1 cellular context compared by ENCODE assay signal in the genomic region with DNA sequence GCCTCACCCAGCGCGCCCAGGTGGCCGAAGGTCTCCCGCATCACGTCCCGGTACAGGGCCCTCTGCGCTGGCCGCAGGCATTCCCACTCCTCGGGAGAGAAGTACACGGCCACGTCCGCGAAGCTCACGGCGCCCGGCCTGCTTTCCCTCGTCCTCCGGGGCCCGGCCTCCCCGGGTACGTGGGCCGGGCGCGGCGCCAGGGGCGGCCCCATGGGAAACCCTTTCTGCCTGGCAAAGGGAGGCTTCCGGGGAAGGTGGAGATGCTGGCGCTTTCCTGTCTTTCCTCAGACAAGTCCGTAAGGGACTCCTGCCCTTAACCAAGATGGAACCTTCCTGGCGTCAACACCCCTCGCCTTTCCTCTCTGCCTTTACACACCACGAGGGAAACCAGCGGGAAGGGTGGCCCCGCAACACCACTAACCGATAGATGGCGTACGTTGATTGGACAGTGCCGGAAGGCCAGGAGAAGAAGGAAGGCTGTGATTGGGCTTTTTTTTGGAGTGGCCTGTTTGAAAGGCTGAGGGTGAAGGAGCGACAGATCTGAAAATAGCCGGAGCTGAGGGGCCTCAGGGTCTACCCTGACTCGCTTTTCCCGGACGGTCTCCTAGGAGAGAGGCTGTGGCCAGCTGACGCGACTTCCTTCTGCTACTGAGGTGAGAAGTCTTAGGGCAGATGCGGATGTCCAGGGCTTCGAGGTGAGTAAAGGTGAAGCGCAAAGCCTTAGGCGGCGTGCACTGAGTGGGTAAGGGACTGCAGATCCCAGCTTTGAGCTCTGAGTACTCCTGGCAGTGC.
A peak's percentile ranks its signal among the peaks of the same experiment; 100 is the strongest.
TF ChIP-seq lines count a peak whose summit lies in the region.

A gene (minus strand): TSS at position 298 of the 792 bp plus-strand sequence. CDS start 86 bp downstream, at position 212.

TF ChIP-seq in GM12878, 131 proteins besides CTCF, POLR2A, EP300 and RAD21 (continued from another document and continues in another):
- TF ChIP-seq, protein P1, sequence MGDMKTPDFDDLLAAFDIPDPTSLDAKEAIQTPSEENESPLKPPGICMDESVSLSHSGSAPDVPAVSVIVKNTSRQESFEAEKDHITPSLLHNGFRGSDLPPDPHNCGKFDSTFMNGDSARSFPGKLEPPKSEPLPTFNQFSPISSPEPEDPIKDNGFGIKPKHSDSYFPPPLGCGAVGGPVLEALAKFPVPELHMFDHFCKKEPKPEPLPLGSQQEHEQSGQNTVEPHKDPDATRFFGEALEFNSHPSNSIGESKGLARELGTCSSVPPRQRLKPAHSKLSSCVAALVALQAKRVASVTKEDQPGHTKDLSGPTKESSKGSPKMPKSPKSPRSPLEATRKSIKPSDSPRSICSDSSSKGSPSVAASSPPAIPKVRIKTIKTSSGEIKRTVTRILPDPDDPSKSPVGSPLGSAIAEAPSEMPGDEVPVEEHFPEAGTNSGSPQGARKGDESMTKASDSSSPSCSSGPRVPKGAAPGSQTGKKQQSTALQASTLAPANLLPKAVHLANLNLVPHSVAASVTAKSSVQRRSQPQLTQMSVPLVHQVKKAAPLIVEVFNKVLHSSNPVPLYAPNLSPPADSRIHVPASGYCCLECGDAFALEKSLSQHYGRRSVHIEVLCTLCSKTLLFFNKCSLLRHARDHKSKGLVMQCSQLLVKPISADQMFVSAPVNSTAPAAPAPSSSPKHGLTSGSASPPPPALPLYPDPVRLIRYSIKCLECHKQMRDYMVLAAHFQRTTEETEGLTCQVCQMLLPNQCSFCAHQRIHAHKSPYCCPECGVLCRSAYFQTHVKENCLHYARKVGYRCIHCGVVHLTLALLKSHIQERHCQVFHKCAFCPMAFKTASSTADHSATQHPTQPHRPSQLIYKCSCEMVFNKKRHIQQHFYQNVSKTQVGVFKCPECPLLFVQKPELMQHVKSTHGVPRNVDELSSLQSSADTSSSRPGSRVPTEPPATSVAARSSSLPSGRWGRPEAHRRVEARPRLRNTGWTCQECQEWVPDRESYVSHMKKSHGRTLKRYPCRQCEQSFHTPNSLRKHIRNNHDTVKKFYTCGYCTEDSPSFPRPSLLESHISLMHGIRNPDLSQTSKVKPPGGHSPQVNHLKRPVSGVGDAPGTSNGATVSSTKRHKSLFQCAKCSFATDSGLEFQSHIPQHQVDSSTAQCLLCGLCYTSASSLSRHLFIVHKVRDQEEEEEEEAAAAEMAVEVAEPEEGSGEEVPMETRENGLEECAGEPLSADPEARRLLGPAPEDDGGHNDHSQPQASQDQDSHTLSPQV (IDR thresholded peaks at IDR 0.05) = no peak
- TF ChIP-seq RELA (IDR thresholded peaks at IDR 0.05; ENCODE audit: borderline replicate concordance, partially characterized antibody) = peak; percentile 47
- TF ChIP-seq HDAC2 (IDR thresholded peaks at IDR 0.05) = no peak
- TF ChIP-seq, protein P2, sequence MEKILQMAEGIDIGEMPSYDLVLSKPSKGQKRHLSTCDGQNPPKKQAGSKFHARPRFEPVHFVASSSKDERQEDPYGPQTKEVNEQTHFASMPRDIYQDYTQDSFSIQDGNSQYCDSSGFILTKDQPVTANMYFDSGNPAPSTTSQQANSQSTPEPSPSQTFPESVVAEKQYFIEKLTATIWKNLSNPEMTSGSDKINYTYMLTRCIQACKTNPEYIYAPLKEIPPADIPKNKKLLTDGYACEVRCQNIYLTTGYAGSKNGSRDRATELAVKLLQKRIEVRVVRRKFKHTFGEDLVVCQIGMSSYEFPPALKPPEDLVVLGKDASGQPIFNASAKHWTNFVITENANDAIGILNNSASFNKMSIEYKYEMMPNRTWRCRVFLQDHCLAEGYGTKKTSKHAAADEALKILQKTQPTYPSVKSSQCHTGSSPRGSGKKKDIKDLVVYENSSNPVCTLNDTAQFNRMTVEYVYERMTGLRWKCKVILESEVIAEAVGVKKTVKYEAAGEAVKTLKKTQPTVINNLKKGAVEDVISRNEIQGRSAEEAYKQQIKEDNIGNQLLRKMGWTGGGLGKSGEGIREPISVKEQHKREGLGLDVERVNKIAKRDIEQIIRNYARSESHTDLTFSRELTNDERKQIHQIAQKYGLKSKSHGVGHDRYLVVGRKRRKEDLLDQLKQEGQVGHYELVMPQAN (conservative IDR thresholded peaks at IDR 0.05) = peak; percentile 98
- peak; percentile 93 for TF ChIP-seq NR2C1 (IDR thresholded peaks at IDR 0.05)
- no peak for TF ChIP-seq STAT3 (IDR thresholded peaks at IDR 0.05; ENCODE audit: low read depth, low read length)
- TF ChIP-seq, protein P3, sequence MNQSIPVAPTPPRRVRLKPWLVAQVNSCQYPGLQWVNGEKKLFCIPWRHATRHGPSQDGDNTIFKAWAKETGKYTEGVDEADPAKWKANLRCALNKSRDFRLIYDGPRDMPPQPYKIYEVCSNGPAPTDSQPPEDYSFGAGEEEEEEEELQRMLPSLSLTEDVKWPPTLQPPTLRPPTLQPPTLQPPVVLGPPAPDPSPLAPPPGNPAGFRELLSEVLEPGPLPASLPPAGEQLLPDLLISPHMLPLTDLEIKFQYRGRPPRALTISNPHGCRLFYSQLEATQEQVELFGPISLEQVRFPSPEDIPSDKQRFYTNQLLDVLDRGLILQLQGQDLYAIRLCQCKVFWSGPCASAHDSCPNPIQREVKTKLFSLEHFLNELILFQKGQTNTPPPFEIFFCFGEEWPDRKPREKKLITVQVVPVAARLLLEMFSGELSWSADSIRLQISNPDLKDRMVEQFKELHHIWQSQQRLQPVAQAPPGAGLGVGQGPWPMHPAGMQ (IDR thresholded peaks at IDR 0.05; ENCODE audit: borderline replicate concordance) = no peak
- no peak for TF ChIP-seq CBX5 (IDR thresholded peaks at IDR 0.05; ENCODE audit: low read depth)
- no peak for TF ChIP-seq CHD1 (IDR thresholded peaks at IDR 0.05; ENCODE audit: low read depth, low read length)
- TF ChIP-seq IKZF2 (IDR thresholded peaks at IDR 0.05) = peak; percentile 66 to 78; a peak in 3 of 4 replicates
- no peak for TF ChIP-seq TCF7 (IDR thresholded peaks at IDR 0.05; ENCODE audit: borderline replicate concordance)
- TF ChIP-seq MYC (IDR thresholded peaks at IDR 0.05; ENCODE audit: insufficient read depth, insufficient read length, insufficient replicate concordance, low read length, severe bottlenecking) = peak; percentile 79
- TF ChIP-seq LARP7 (IDR thresholded peaks at IDR 0.05) = 0 out of 2 replicates have a peak, but pooled peaks have one; percentile 21
- TF ChIP-seq, protein P4, sequence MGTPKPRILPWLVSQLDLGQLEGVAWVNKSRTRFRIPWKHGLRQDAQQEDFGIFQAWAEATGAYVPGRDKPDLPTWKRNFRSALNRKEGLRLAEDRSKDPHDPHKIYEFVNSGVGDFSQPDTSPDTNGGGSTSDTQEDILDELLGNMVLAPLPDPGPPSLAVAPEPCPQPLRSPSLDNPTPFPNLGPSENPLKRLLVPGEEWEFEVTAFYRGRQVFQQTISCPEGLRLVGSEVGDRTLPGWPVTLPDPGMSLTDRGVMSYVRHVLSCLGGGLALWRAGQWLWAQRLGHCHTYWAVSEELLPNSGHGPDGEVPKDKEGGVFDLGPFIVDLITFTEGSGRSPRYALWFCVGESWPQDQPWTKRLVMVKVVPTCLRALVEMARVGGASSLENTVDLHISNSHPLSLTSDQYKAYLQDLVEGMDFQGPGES (IDR thresholded peaks at IDR 0.05) = peak; percentile 77; the same call in 1 of the 2 replicates
- peak; percentile 58; the same call in 1 of the 2 replicates for TF ChIP-seq ZNF207 (IDR thresholded peaks at IDR 0.05; ENCODE audit: borderline replicate concordance)
- TF ChIP-seq, protein P5, sequence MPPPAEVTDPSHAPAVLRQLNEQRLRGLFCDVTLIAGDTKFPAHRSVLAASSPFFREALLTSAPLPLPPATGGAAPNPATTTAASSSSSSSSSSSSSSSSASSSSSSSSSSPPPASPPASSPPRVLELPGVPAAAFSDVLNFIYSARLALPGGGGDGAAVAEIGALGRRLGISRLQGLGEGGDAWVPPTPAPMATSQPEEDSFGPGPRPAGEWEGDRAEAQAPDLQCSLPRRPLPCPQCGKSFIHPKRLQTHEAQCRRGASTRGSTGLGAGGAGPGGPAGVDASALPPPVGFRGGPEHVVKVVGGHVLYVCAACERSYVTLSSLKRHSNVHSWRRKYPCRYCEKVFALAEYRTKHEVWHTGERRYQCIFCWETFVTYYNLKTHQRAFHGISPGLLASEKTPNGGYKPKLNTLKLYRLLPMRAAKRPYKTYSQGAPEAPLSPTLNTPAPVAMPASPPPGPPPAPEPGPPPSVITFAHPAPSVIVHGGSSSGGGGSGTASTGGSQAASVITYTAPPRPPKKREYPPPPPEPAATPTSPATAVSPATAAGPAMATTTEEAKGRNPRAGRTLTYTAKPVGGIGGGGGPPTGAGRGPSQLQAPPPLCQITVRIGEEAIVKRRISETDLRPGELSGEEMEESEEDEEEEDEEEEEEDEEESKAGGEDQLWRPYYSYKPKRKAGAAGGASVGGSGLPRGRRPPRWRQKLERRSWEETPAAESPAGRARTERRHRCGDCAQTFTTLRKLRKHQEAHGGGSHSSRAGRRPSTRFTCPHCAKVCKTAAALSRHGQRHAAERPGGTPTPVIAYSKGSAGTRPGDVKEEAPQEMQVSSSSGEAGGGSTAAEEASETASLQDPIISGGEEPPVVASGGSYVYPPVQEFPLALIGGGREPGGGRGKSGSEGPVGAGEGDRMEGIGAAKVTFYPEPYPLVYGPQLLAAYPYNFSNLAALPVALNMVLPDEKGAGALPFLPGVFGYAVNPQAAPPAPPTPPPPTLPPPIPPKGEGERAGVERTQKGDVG (CRISPR knock-in tag; IDR thresholded peaks at IDR 0.05) = no peak
- TF ChIP-seq NBN (IDR thresholded peaks at IDR 0.05) = peak; percentile 79
- TF ChIP-seq, protein P6, sequence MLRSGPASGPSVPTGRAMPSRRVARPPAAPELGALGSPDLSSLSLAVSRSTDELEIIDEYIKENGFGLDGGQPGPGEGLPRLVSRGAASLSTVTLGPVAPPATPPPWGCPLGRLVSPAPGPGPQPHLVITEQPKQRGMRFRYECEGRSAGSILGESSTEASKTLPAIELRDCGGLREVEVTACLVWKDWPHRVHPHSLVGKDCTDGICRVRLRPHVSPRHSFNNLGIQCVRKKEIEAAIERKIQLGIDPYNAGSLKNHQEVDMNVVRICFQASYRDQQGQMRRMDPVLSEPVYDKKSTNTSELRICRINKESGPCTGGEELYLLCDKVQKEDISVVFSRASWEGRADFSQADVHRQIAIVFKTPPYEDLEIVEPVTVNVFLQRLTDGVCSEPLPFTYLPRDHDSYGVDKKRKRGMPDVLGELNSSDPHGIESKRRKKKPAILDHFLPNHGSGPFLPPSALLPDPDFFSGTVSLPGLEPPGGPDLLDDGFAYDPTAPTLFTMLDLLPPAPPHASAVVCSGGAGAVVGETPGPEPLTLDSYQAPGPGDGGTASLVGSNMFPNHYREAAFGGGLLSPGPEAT (IDR thresholded peaks at IDR 0.05; ENCODE audit: low read depth) = peak; percentile 81
- peak; percentile 94 for TF ChIP-seq CHD2 (IDR thresholded peaks at IDR 0.05; ENCODE audit: borderline replicate concordance, low read depth, low read length)
- peak; percentile 42; the same call in 1 of the 2 replicates for TF ChIP-seq TAF1 (IDR thresholded peaks at IDR 0.05; ENCODE audit: borderline replicate concordance, low read depth, low read length)
- peak; percentile 63; the same call in 1 of the 3 replicates for TF ChIP-seq POU2F2 (IDR thresholded peaks at IDR 0.05; ENCODE audit: borderline replicate concordance, low read depth, low read length)
- TF ChIP-seq, protein P7, sequence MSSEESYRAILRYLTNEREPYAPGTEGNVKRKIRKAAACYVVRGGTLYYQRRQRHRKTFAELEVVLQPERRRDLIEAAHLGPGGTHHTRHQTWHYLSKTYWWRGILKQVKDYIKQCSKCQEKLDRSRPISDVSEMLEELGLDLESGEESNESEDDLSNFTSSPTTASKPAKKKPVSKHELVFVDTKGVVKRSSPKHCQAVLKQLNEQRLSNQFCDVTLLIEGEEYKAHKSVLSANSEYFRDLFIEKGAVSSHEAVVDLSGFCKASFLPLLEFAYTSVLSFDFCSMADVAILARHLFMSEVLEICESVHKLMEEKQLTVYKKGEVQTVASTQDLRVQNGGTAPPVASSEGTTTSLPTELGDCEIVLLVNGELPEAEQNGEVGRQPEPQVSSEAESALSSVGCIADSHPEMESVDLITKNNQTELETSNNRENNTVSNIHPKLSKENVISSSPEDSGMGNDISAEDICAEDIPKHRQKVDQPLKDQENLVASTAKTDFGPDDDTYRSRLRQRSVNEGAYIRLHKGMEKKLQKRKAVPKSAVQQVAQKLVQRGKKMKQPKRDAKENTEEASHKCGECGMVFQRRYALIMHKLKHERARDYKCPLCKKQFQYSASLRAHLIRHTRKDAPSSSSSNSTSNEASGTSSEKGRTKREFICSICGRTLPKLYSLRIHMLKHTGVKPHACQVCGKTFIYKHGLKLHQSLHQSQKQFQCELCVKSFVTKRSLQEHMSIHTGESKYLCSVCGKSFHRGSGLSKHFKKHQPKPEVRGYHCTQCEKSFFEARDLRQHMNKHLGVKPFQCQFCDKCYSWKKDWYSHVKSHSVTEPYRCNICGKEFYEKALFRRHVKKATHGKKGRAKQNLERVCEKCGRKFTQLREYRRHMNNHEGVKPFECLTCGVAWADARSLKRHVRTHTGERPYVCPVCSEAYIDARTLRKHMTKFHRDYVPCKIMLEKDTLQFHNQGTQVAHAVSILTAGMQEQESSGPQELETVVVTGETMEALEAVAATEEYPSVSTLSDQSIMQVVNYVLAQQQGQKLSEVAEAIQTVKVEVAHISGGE (CRISPR knock-in tag; IDR thresholded peaks at IDR 0.05) = peak; percentile 78
- TF ChIP-seq ATF7 (IDR thresholded peaks at IDR 0.05; ENCODE audit: low read depth) = peak; percentile 60; the same call in 1 of the 2 replicates
- no peak for TF ChIP-seq ZNF217 (IDR thresholded peaks at IDR 0.05)
- no peak for TF ChIP-seq KDM1A (IDR thresholded peaks at IDR 0.05; ENCODE audit: borderline replicate concordance)
- peak; percentile 65 for TF ChIP-seq FOXM1 (IDR thresholded peaks at IDR 0.05; ENCODE audit: low read depth, low read length)
- peak; percentile 63; the same call in 1 of the 2 replicates for TF ChIP-seq PML (IDR thresholded peaks at IDR 0.05; ENCODE audit: low read length)
- no peak for TF ChIP-seq JUNB (IDR thresholded peaks at IDR 0.05)
- TF ChIP-seq ASH2L (IDR thresholded peaks at IDR 0.05; ENCODE audit: borderline replicate concordance, low read depth) = no peak
- TF ChIP-seq RAD51 (IDR thresholded peaks at IDR 0.05) = peak; percentile 69
- TF ChIP-seq GABPA (IDR thresholded peaks at IDR 0.05; ENCODE audit: low read depth) = peak; percentile 74
- TF ChIP-seq MXI1 (IDR thresholded peaks at IDR 0.05; ENCODE audit: low read depth, low read length) = peak; percentile 99
- TF ChIP-seq SIN3A (IDR thresholded peaks at IDR 0.05; ENCODE audit: low read depth, low read length) = peak; percentile 97
- 0 out of 2 replicates have a peak, but pooled peaks have one; percentile 38 for TF ChIP-seq PAX5 (IDR thresholded peaks at IDR 0.05; ENCODE audit: borderline replicate concordance, low read depth, low read length)
- TF ChIP-seq TARDBP (IDR thresholded peaks at IDR 0.05; ENCODE audit: borderline replicate concordance) = peak; percentile 67; the same call in 1 of the 2 replicates
- TF ChIP-seq BRCA1 (IDR thresholded peaks at IDR 0.05; ENCODE audit: low read depth, low read length) = no peak
